In the genomic region with DNA sequence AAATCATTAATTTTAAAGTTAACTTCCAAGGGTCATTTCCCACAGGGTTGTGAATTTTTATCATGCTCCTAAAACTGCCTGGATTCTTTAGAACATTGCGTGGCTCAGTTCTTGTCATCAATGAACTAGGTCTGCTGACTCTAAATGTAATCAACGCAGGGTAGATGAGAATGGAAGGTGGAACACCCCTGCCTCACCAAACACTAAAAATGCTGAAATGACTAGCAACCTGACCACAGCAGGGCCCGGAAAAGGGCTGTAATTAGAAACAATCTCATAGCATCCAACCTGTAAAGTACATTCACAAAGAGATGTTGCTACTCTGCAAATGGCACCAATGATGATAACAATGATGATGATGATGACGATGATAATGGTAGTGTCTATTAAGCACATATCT, we compare ENCODE assay signal across 10 cellular contexts.
"Had no signal": no experiment of that assay in that cellular context is flagged by ENCODE, and none has a peak within 500 bp of the region (broad histone marks: within the 10 kb centered on the region; RNA-seq: fewer than 3 reads in every experiment).

No MANE protein-coding gene starts in this region.

- H3K9ac ChIP-seq: GM23248, KMS-11 had no signal

- ATAC-seq: HCT116 had no signal

- H3K27ac Mint-ChIP-seq: HFFc6, IgD-negative memory B cell had no signal

- H3K4me2 ChIP-seq: KMS-11 had no signal

- DNase-seq: GM23248, GOT3, H7, HFFc6, KBM-7 had no signal

- H3K9me3 ChIP-seq: HAP-1 had no signal

- H3K36me3 ChIP-seq: HAP-1 had no signal

- H3K9me3 Mint-ChIP-seq: IgD-negative memory B cell had no signal

- H3K27ac ChIP-seq: GM23248, KMS-11 had no signal

- H2AFZ ChIP-seq: GM23248 had no signal

- H3K4me3 ChIP-seq: GM23248, HAP-1 had no signal

- H3K4me1 ChIP-seq: HAP-1 had no signal

- H3K4me3 Mint-ChIP-seq: HFFc6, IgD-negative memory B cell had no signal

- FAIRE-seq: HTR-8/SVneo had no signal
